ENCODE assay signal across 1 cellular context in the genomic region with DNA sequence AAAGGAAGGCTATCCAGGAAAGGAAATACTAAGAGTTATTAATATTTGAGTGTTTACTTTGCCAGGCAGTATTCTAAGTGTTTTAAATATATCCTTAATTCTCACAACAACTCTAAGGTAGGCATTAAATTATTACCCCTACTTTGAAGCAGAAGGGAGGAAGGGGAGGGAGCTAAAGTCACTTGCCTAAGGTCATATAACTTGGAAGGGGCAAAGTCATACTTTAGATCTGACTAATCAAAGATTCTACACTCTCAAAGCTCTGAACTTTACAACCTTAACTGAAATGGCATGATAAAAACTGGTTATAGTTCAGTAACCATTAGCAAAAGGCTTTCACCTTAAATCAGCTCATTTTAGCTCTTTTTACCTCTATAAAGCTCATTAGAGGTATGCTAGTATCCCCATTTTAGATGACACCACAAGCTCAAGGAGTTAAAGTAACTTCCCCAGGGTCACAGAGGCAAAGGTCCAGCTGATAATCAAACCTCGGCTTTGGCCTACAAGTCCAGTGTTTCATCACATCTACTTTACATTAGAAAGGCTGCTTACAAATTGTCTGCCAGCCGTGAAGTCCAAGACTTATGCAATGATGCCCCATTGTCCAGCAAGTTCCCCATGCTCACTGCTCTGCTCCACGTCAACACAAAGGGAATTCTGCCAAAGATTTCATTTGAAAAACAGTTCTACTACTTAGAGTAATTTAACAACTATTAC.
TF ChIP-seq lines count a peak whose summit lies in the region.

No MANE protein-coding gene starts in this region.

TF ChIP-seq in GM23338, 12 proteins besides CTCF, POLR2A, EP300 and RAD21 (continued from another document):
- TF ChIP-seq, protein P1, sequence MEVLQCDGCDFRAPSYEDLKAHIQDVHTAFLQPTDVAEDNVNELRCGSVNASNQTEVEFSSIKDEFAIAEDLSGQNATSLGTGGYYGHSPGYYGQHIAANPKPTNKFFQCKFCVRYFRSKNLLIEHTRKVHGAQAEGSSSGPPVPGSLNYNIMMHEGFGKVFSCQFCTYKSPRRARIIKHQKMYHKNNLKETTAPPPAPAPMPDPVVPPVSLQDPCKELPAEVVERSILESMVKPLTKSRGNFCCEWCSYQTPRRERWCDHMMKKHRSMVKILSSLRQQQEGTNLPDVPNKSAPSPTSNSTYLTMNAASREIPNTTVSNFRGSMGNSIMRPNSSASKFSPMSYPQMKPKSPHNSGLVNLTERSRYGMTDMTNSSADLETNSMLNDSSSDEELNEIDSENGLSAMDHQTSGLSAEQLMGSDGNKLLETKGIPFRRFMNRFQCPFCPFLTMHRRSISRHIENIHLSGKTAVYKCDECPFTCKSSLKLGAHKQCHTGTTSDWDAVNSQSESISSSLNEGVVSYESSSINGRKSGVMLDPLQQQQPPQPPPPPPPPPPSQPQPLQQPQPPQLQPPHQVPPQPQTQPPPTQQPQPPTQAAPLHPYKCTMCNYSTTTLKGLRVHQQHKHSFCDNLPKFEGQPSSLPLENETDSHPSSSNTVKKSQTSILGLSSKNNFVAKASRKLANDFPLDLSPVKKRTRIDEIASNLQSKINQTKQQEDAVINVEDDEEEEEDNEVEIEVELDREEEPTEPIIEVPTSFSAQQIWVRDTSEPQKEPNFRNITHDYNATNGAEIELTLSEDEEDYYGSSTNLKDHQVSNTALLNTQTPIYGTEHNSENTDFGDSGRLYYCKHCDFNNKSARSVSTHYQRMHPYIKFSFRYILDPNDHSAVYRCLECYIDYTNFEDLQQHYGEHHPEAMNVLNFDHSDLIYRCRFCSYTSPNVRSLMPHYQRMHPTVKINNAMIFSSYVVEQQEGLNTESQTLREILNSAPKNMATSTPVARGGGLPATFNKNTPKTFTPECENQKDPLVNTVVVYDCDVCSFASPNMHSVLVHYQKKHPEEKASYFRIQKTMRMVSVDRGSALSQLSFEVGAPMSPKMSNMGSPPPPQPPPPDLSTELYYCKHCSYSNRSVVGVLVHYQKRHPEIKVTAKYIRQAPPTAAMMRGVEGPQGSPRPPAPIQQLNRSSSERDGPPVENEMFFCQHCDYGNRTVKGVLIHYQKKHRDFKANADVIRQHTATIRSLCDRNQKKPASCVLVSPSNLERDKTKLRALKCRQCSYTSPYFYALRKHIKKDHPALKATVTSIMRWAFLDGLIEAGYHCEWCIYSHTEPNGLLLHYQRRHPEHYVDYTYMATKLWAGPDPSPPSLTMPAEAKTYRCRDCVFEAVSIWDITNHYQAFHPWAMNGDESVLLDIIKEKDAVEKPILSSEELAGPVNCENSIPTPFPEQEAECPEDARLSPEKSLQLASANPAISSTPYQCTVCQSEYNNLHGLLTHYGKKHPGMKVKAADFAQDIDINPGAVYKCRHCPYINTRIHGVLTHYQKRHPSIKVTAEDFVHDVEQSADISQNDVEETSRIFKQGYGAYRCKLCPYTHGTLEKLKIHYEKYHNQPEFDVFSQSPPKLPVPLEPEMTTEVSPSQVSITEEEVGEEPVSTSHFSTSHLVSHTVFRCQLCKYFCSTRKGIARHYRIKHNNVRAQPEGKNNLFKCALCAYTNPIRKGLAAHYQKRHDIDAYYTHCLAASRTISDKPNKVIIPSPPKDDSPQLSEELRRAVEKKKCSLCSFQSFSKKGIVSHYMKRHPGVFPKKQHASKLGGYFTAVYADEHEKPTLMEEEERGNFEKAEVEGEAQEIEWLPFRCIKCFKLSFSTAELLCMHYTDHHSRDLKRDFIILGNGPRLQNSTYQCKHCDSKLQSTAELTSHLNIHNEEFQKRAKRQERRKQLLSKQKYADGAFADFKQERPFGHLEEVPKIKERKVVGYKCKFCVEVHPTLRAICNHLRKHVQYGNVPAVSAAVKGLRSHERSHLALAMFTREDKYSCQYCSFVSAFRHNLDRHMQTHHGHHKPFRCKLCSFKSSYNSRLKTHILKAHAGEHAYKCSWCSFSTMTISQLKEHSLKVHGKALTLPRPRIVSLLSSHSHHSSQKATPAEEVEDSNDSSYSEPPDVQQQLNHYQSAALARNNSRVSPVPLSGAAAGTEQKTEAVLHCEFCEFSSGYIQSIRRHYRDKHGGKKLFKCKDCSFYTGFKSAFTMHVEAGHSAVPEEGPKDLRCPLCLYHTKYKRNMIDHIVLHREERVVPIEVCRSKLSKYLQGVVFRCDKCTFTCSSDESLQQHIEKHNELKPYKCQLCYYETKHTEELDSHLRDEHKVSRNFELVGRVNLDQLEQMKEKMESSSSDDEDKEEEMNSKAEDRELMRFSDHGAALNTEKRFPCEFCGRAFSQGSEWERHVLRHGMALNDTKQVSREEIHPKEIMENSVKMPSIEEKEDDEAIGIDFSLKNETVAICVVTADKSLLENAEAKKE (CRISPR knock-in tag; IDR thresholded peaks at IDR 0.05): no peak
- TF ChIP-seq, protein P2, sequence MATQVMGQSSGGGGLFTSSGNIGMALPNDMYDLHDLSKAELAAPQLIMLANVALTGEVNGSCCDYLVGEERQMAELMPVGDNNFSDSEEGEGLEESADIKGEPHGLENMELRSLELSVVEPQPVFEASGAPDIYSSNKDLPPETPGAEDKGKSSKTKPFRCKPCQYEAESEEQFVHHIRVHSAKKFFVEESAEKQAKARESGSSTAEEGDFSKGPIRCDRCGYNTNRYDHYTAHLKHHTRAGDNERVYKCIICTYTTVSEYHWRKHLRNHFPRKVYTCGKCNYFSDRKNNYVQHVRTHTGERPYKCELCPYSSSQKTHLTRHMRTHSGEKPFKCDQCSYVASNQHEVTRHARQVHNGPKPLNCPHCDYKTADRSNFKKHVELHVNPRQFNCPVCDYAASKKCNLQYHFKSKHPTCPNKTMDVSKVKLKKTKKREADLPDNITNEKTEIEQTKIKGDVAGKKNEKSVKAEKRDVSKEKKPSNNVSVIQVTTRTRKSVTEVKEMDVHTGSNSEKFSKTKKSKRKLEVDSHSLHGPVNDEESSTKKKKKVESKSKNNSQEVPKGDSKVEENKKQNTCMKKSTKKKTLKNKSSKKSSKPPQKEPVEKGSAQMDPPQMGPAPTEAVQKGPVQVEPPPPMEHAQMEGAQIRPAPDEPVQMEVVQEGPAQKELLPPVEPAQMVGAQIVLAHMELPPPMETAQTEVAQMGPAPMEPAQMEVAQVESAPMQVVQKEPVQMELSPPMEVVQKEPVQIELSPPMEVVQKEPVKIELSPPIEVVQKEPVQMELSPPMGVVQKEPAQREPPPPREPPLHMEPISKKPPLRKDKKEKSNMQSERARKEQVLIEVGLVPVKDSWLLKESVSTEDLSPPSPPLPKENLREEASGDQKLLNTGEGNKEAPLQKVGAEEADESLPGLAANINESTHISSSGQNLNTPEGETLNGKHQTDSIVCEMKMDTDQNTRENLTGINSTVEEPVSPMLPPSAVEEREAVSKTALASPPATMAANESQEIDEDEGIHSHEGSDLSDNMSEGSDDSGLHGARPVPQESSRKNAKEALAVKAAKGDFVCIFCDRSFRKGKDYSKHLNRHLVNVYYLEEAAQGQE (IDR thresholded peaks at IDR 0.05; ENCODE audit: unreplicated experiment): no peak
- TF ChIP-seq, protein P3, sequence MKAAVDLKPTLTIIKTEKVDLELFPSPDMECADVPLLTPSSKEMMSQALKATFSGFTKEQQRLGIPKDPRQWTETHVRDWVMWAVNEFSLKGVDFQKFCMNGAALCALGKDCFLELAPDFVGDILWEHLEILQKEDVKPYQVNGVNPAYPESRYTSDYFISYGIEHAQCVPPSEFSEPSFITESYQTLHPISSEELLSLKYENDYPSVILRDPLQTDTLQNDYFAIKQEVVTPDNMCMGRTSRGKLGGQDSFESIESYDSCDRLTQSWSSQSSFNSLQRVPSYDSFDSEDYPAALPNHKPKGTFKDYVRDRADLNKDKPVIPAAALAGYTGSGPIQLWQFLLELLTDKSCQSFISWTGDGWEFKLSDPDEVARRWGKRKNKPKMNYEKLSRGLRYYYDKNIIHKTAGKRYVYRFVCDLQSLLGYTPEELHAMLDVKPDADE (IDR thresholded peaks at IDR 0.05): no peak
